21 cellular contexts compared by ENCODE assay signal in the genomic region with DNA sequence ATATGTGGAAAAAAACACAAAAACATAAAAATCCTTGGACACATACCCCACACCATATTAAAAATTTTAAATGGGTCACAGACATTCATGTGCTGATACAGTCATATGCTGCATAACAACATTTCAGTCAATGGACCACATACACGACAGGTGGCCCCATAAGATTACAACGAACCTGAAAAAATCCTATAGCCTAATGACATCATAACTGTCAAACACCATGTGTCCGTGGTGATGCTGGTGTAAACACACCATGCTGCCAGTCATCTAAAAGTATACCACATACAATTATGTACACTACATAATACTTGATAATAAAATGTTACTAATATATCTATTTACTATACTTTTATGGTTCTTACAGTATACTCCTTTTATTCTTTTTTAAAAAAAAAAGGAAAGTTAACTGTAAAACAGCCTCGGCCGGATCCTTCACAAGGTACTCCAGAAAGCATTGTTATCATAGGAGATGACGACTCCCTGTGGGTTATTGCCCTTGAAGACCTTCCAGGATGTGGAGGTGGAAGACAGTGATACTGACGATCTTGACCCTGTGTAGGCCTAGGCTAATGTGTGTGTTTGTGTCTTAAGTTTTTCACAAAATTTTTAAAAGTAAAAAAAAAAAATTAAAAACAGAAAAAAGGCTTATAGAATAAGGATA. TPM values are rescaled to one million over a fixed set of nuclear protein-coding genes. Genes with fewer than 3 reads are reported as not detected.
DNase-seq lines count a peak whose midpoint lies in the region; ATAC-seq, FAIRE-seq and TF ChIP-seq lines count a peak whose summit lies in the region.
"Had no signal": no experiment of that assay in that cellular context is flagged by ENCODE, and none has a peak within 500 bp of the region (broad histone marks: within the 10 kb centered on the region; RNA-seq: fewer than 3 reads in every experiment).

No MANE protein-coding gene starts in this region.

- CTCF ChIA-PET in HEK293 (lab: Yijun Ruan, JAX) = no interaction called here
- CTCF ChIA-PET in K562 (lab: Yijun Ruan, JAX; ENCODE audit: low intra/inter-chr PET ratio) = no interaction called here

- H3K9ac ChIP-seq in K562 (ENCODE audit: insufficient read depth in 1 of 2, low read depth in 2 of 2, low read length in 2 of 2) = peak overlapping the region in 1 of 2 experiments; percentile 6; a peak in 1 of 4 replicates

- no peaks in the 10 kb centered on the region for H3K27me3 ChIP-seq in K562 (ENCODE audit: control insufficient read depth in 2 of 2, insufficient read depth in 2 of 2, low read length in 2 of 2)

- ATAC-seq in K562 = peak; percentile 16
- no peak for ATAC-seq in GM21526 (IDR thresholded peaks at IDR 0.05; ENCODE audit: low FRiP score, unreplicated experiment)

- no peak for FAIRE-seq in K562 (lab: Jason Lieb, UNC)

- in situ Hi-C loops in K562 (cut with MboI) = no loop called here

- TF ChIP-seq CTCF in HEK293 (tag by site-specific recombination; IDR thresholded peaks at IDR 0.05) = no peak
- no peak for TF ChIP-seq CTCF in K562 (IDR thresholded peaks at IDR 0.05 in 2 of 3, conservative IDR thresholded peaks at IDR 0.05 in 1 of 3; ENCODE audit: insufficient read depth in 2 of 3, low read depth in 1 of 3, low read length in 3 of 3)

- H3K9me3 ChIP-seq in HEK293 (ENCODE audit: control insufficient read depth, insufficient read depth, low read depth, low read length) = no peaks in the 10 kb centered on the region
- no peaks in the 10 kb centered on the region for H3K9me3 ChIP-seq in K562 (replicated peaks; ENCODE audit: control insufficient read depth, insufficient read depth, low read depth, low read length)
- H3K9me3 ChIP-seq: Caco-2 had no signal

- TF ChIP-seq RAD21 in K562 (CRISPR knock-in tag; conservative IDR thresholded peaks at IDR 0.05 in 1 of 2, IDR thresholded peaks at IDR 0.05 in 1 of 2) = no peak

- H2AFZ ChIP-seq in K562 (ENCODE audit: low read depth, low read length) = no peak overlapping the region

- BruUV-seq in K562 (replicated peaks; lab: Mats Ljungman, UMichigan) = no TSS peak

- H3K4me2 ChIP-seq in K562 (ENCODE audit: insufficient read depth, low read length) = no peak overlapping the region; the same call in 1 of the 2 replicates

- H3K79me2 ChIP-seq in K562 (ENCODE audit: control insufficient read depth, insufficient read depth, low read length) = peaks cover 44% of the 10 kb centered on the region

- H3K36me3 ChIP-seq in HEK293 (ENCODE audit: control insufficient read depth in 2 of 2, insufficient read depth in 1 of 2, low read length in 2 of 2) (peaks cover 0 to 5% of the 10 kb centered on the region in 2 experiments; a peak in 1 of 3 replicates), K562 (ENCODE audit: control insufficient read depth, insufficient read depth, low read length) (peaks cover 7% of the 10 kb centered on the region; the same call in 1 of the 3 replicates)

- H3K27ac ChIP-seq in HEK293 (ENCODE audit: extremely low read depth, low read depth, low read length) (no peak overlapping the region), K562 (ENCODE audit: extremely low read depth, low read depth, low read length) (peak overlapping the region; percentile 60; the same call in 2 of the 3 replicates)

- peak; percentile 60 for DNase-seq in DMS53 (lab: John Stamatoyannopoulos, UW)
- no peak for DNase-seq in DMS53 treated with DMSO at 0.1 percent for 48 hours (lab: John Stamatoyannopoulos, UW; ENCODE audit: unreplicated experiment)
- DNase-seq in NCI-H524 treated with DMSO at 0.1 percent for 48 hours (lab: John Stamatoyannopoulos, UW) = peak; percentile 29
- DNase-seq in K562 (ENCODE audit: extremely low read depth in 1 of 4, low spot score in 3 of 4) = peak in 2 of 4 experiments; percentile 53 to 76
- DNase-seq in NCI-H146 treated with DMSO at 0.1 percent for 48 hours (lab: John Stamatoyannopoulos, UW; ENCODE audit: unreplicated experiment) = no peak
- DNase-seq in islet precursor cell = no peak
- DNase-seq: 8988T; Caco-2; CD4-positive, alpha-beta T cell; H7; Kasumi-1; MM.1S; NCI-H1105 treated with DMSO at 0.1 percent for 48 hours; NCI-H1694 treated with DMSO at 0.1 percent for 48 hours; NCI-H2107; NCI-H774; RPMI8226; SHP77 treated with DMSO at 0.1 percent for 48 hours; T-helper 1 cell had no signal

- TF ChIP-seq POLR2A in K562 (conservative IDR thresholded peaks at IDR 0.05) = no peak

- POLR2A ChIA-PET in HEK293 (lab: Yijun Ruan, JAX) (interaction anchor here (1.8 kb wide), 1 partner anchor 31 kb away, joined by 4 read pairs; a partner anchor contains a TSS), K562 (lab: Yijun Ruan, JAX) (interaction anchor here (1.1 to 2.3 kb wide), 3 partner anchors 10 to 326 kb away, joined by 3 to 5 read pairs (median 3); no protein-coding TSS in a partner anchor)

- 6% methylated on average over 7 of the region's 7 CpGs for WGBS in K562 (ENCODE audit: insufficient coverage, low coverage, missing lambda C conversion rate)

- no peak overlapping the region for H3K4me3 ChIP-seq in HEK293 (ENCODE audit: low read depth, low read length)
- H3K4me3 ChIP-seq in K562 = no peak overlapping the region

- H3K4me1 ChIP-seq in HEK293 (ENCODE audit: control insufficient read depth, insufficient read depth, low read length) (peaks cover 5% of the 10 kb centered on the region), K562 (replicated peaks in 1 of 2; ENCODE audit: control insufficient read depth in 2 of 2, insufficient read depth in 2 of 2, low read length in 2 of 2) (peaks cover 10 to 19% of the 10 kb centered on the region in 2 experiments; a peak in 4 of 5 replicates)

- no peaks in the 10 kb centered on the region for H4K20me1 ChIP-seq in K562 (replicated peaks; ENCODE audit: control insufficient read depth, insufficient read depth, low read length)

- intact Hi-C loops in K562 (cut with micrococcal nuclease) = loop anchor here (5.0 kb wide), 1 partner anchor 147 kb away; no protein-coding TSS in a partner anchor

- peak; percentile 53 for TF ChIP-seq EP300 in K562 (IDR thresholded peaks at IDR 0.05; ENCODE audit: low read length)

- H3K9me1 ChIP-seq in K562 (ENCODE audit: control insufficient read depth, insufficient read depth, low read length) = no peaks in the 10 kb centered on the region

TF ChIP-seq in HEK293, 187 proteins besides CTCF, POLR2A, EP300 and RAD21 (continues in another document):
- no peak for TF ChIP-seq ZNF514 (tag by site-specific recombination; IDR thresholded peaks at IDR 0.05)
- peak; percentile 49 for TF ChIP-seq SCRT2 (tag by site-specific recombination; IDR thresholded peaks at IDR 0.05)
- no peak for TF ChIP-seq ZNF157 (tag by site-specific recombination; IDR thresholded peaks at IDR 0.05)
- 0 out of 2 replicates have a peak, but pooled peaks have one; percentile 46 for TF ChIP-seq ZNF629 (tag by site-specific recombination; IDR thresholded peaks at IDR 0.05)
- TF ChIP-seq ZNF138 (tag by site-specific recombination; IDR thresholded peaks at IDR 0.05; ENCODE audit: borderline replicate concordance) = no peak
- 0 out of 2 replicates have a peak, but pooled peaks have one; percentile 30 for TF ChIP-seq ZBTB21 (tag by site-specific recombination; IDR thresholded peaks at IDR 0.05)

TF ChIP-seq in K562, 482 proteins besides CTCF, POLR2A, EP300 and RAD21 (continues in another document):
- TF ChIP-seq ZNF586 (CRISPR knock-in tag; conservative IDR thresholded peaks at IDR 0.05) (no peak), ZC3H4 (CRISPR knock-in tag; IDR thresholded peaks at IDR 0.05; ENCODE audit: borderline replicate concordance) (no peak), KLF13 (tag; IDR thresholded peaks at IDR 0.05; ENCODE audit: borderline replicate concordance, low read depth) (no peak), PHB2 (IDR thresholded peaks at IDR 0.05; ENCODE audit: low read depth) (no peak)

RNA-seq across cellular contexts. Expression of a gene that starts 5.0 kb away (rescaled TPM):
- total RNA-seq in K562 (2011; cell fraction: chromatin; rRNA removed; ENCODE audit: low replicate concordance) = 34.2 and 96.2 TPM in 2 replicates
- total RNA-seq in K562 (2011; cell fraction: nucleolus; rRNA removed) = 23.2 and 24.1 TPM in 2 replicates
- total RNA-seq in K562 (2011; cell fraction: nucleoplasm; rRNA removed) = 45.8 and 68.9 TPM in 2 replicates
- total RNA-seq in K562 (2014; rRNA removed) (50.8 and 56.8 TPM in 2 replicates), K562 (2014; rRNA removed; fragmentation: Illumina TruSeq; extraction: Trizol) (67.3 and 80.5 TPM in 2 replicates), K562 (2015; rRNA removed; fragmentation: Illumina TruSeq; extraction: Trizol) (65.7 and 70.3 TPM in 2 replicates), K562 (2021) (57.9 and 62.7 TPM in 2 replicates)
- polyA plus RNA-seq in K562 (2011; rRNA removed) (50.8 and 73.3 TPM in 2 replicates), K562 (2014; fragmentation: Illumina TruSeq; extraction: Trizol) (69.8 and 77.2 TPM in 2 replicates), K562 (2014; fragmentation: Nextera tagmentation; extraction: Ambion mirVana) (10 to 100 TPM; 37.6 to 49.0 TPM), K562 (2014; rRNA removed) (62.1 and 64.0 TPM in 2 replicates)
- polyA plus RNA-seq in K562 (2011; cell fraction: cytosol; rRNA removed) = 15.6 and 25.0 TPM in 2 replicates
- 52.3 and 89.0 TPM in 2 replicates for polyA plus RNA-seq in K562 (2011; cell fraction: nucleus; rRNA removed)
- 33.5 and 43.1 TPM in 2 replicates for polyA plus RNA-seq in K562 (2012)
- polyA minus RNA-seq in K562 (2011; rRNA and poly(A)+ RNA removed) = 97.2 and 98.8 TPM in 2 replicates
- 22.7 and 32.0 TPM in 2 replicates for polyA minus RNA-seq in K562 (2011; cell fraction: cytosol; rRNA and poly(A)+ RNA removed)
- polyA minus RNA-seq in K562 (2011; cell fraction: nucleus; rRNA and poly(A)+ RNA removed) = 22.6 and 41.0 TPM in 2 replicates

RNA-seq across cellular contexts. Expression of a gene that starts 30.5 kb away (rescaled TPM):
- total RNA-seq in K562 (2011; cell fraction: chromatin; rRNA removed; ENCODE audit: low replicate concordance) = 572 and 2,771 TPM in 2 replicates
- total RNA-seq in K562 (2011; cell fraction: nucleolus; rRNA removed) = 491 and 843 TPM in 2 replicates
- total RNA-seq in K562 (2011; cell fraction: nucleoplasm; rRNA removed) = 1,092 and 1,338 TPM in 2 replicates
- total RNA-seq in K562 (2014; rRNA removed) (389 and 400 TPM in 2 replicates), K562 (2014; rRNA removed; fragmentation: Illumina TruSeq; extraction: Trizol) (604 and 619 TPM in 2 replicates), K562 (2015; rRNA removed; fragmentation: Illumina TruSeq; extraction: Trizol) (602 and 611 TPM in 2 replicates), K562 (2021) (453 and 469 TPM in 2 replicates)
- polyA plus RNA-seq in K562 (2011; rRNA removed) (593 and 719 TPM in 2 replicates), K562 (2014; fragmentation: Illumina TruSeq; extraction: Trizol) (541 and 657 TPM in 2 replicates), K562 (2014; fragmentation: Nextera tagmentation; extraction: Ambion mirVana) (100 to 1,000 TPM; 196 to 235 TPM), K562 (2014; rRNA removed) (528 and 557 TPM in 2 replicates)
- polyA plus RNA-seq in K562 (2011; cell fraction: cytosol; rRNA removed) = 64.5 and 201 TPM in 2 replicates
- polyA plus RNA-seq in K562 (2011; cell fraction: nucleus; rRNA removed) = 335 and 665 TPM in 2 replicates
- polyA plus RNA-seq in K562 (2012) = 452 and 478 TPM in 2 replicates
- polyA minus RNA-seq in K562 (2011; rRNA and poly(A)+ RNA removed) = 606 and 720 TPM in 2 replicates
- 134 and 144 TPM in 2 replicates for polyA minus RNA-seq in K562 (2011; cell fraction: cytosol; rRNA and poly(A)+ RNA removed)
- 199 and 484 TPM in 2 replicates for polyA minus RNA-seq in K562 (2011; cell fraction: nucleus; rRNA and poly(A)+ RNA removed)

Comparison
In these comparisons a context has a peak if more than half of its experiments do, and no peak if none do; other contexts are left out.
1. DNase-seq: peak in DMS53 (single experiment) and NCI-H524 treated with DMSO at 0.1 percent for 48 hours (single experiment); none in DMS53 treated with DMSO at 0.1 percent for 48 hours (single experiment), NCI-H146 treated with DMSO at 0.1 percent for 48 hours (single experiment) and islet precursor cell (single experiment).